ENCODE assay signal across 23 cellular contexts in genomic region chr1:111504097-111504496, GRCh38. TPM values are rescaled to one million over a fixed set of nuclear protein-coding genes. Genes with fewer than 3 reads are reported as not detected.
A peak's percentile ranks its signal among the peaks of the same experiment; 100 is the strongest.
DNase-seq lines count a peak whose midpoint lies in the region; ATAC-seq and TF ChIP-seq lines count a peak whose summit lies in the region.
"Had no signal": no experiment of that assay in that cellular context is flagged by ENCODE, and none has a peak within 500 bp of the region (broad histone marks: within the 10 kb centered on the region; RNA-seq: fewer than 3 reads in every experiment).

No MANE protein-coding gene starts in this region.

- H2AK5ac ChIP-seq in neuronal stem cell (ENCODE audit: low read depth, low read length) = no peak overlapping the region

- H3K9ac ChIP-seq in Karpas-422 (ENCODE audit: low read length) (peak overlapping the region; percentile 4; the same call in 1 of the 2 replicates), neuronal stem cell (ENCODE audit: low read depth, low read length, poor library complexity) (no peak overlapping the region)

- no peaks in the 10 kb centered on the region for H3K36me3 Mint-ChIP-seq in central memory CD8-positive, alpha-beta T cell (ENCODE audit: insufficient read depth)

- no peaks in the 10 kb centered on the region for H4K20me1 ChIP-seq in Karpas-422 (ENCODE audit: insufficient read depth, low read depth, low read length)

- peak overlapping the region; percentile 73; the same call in 1 of the 2 replicates for H2AFZ ChIP-seq in Karpas-422 (ENCODE audit: low read length)
- H2AFZ ChIP-seq in neuronal stem cell (ENCODE audit: low read length) = no peak overlapping the region

- H2BK15ac ChIP-seq in neuronal stem cell (ENCODE audit: low read length) = no peak overlapping the region

- no peak for TF ChIP-seq CTCF in breast epithelium (IDR thresholded peaks at IDR 0.05)

- peak overlapping the region; percentile 77 for H3K23ac ChIP-seq in neuronal stem cell (ENCODE audit: low read depth, low read length, poor library complexity)

- no peak overlapping the region for H3K27ac ChIP-seq in Karpas-422 (ENCODE audit: low read length)
- no peak overlapping the region for H3K27ac ChIP-seq in neuronal stem cell (replicated peaks; ENCODE audit: low read length)
- H3K27ac ChIP-seq in breast epithelium = no peak overlapping the region
- H3K27ac ChIP-seq: 22Rv1, epithelial cell of prostate, gastrocnemius medialis, psoas muscle, SJSA1 had no signal

- peaks cover 59% of the 10 kb centered on the region for H3K4me1 ChIP-seq in Karpas-422 (ENCODE audit: low read length)
- H3K4me1 ChIP-seq in neuronal stem cell (ENCODE audit: control insufficient read depth in 2 of 2, insufficient read depth in 1 of 2, low read depth in 1 of 2, low read length in 2 of 2) = peaks cover 1 to 12% of the 10 kb centered on the region in 2 donors
- peaks cover 0 to 5% of the 10 kb centered on the region in 2 donors for H3K4me1 ChIP-seq in breast epithelium

- no peak overlapping the region for H3K27ac Mint-ChIP-seq in central memory CD8-positive, alpha-beta T cell (ENCODE audit: low read depth)
- H3K27ac Mint-ChIP-seq: nephron had no signal

- H3K9me3 ChIP-seq in Karpas-422 (ENCODE audit: low read length) = no peaks in the 10 kb centered on the region
- no peaks in the 10 kb centered on the region for H3K9me3 ChIP-seq in neuronal stem cell (replicated peaks in 1 of 2; ENCODE audit: control insufficient read depth in 2 of 2, insufficient read depth in 1 of 2, low read depth in 1 of 2, low read length in 2 of 2)
- no peaks in the 10 kb centered on the region for H3K9me3 ChIP-seq in breast epithelium
- H3K9me3 ChIP-seq: gastrocnemius medialis, psoas muscle, SJSA1 had no signal

- H2BK12ac ChIP-seq in neuronal stem cell (ENCODE audit: low read length) = no peak overlapping the region

- H3K4me3 Mint-ChIP-seq in central memory CD8-positive, alpha-beta T cell = peak overlapping the region; percentile 38
- H3K4me3 Mint-ChIP-seq: nephron had no signal

- no peak overlapping the region for H3K4me3 ChIP-seq in Karpas-422 (ENCODE audit: low read length)
- no peak overlapping the region for H3K4me3 ChIP-seq in neuronal stem cell (ENCODE audit: low read length in 2 of 2)
- H3K4me3 ChIP-seq in breast epithelium = no peak overlapping the region
- H3K4me3 ChIP-seq: SJSA1 had no signal

- H3K27me3 Mint-ChIP-seq in central memory CD8-positive, alpha-beta T cell = no peaks in the 10 kb centered on the region

- WGBS in neuronal stem cell (ENCODE audit: extremely low coverage in 2 of 2, insufficient read length in 2 of 2, insufficient replicate concordance in 1 of 2), 2 donors = no CpG with 5 or more reads among the region's 6 CpGs

- ATAC-seq in central memory CD8-positive, alpha-beta T cell (replicated peaks; ENCODE audit: extremely low read depth, poor library complexity, severe bottlenecking) = no peak
- ATAC-seq in GM19395 (IDR thresholded peaks at IDR 0.05; ENCODE audit: unreplicated experiment) = no peak
- ATAC-seq: gastrocnemius medialis, psoas muscle had no signal

- H3K9me3 Mint-ChIP-seq in central memory CD8-positive, alpha-beta T cell = no peaks in the 10 kb centered on the region
- H3K9me3 Mint-ChIP-seq: nephron had no signal

- no peak overlapping the region for H2BK5ac ChIP-seq in neuronal stem cell (ENCODE audit: low read length)

- no peak overlapping the region for H3K4ac ChIP-seq in neuronal stem cell (ENCODE audit: low read length)

- no peak overlapping the region for H4K8ac ChIP-seq in neuronal stem cell (ENCODE audit: low read depth, low read length)

- H3K4me1 Mint-ChIP-seq in central memory CD8-positive, alpha-beta T cell = peaks cover 49% of the 10 kb centered on the region

- no peak overlapping the region for H3K18ac ChIP-seq in neuronal stem cell (ENCODE audit: low read length)

- H3K79me2 ChIP-seq in Karpas-422 (ENCODE audit: low read length) = no peaks in the 10 kb centered on the region

- DNase-seq in NCI-H748 (lab: John Stamatoyannopoulos, UW; ENCODE audit: unreplicated experiment) (peak; percentile 19), NCI-H748 treated with DMSO at 0.1 percent for 48 hours (lab: John Stamatoyannopoulos, UW) (no peak), Karpas-422 (no peak), neuronal stem cell (ENCODE audit: low spot score) (no peak), SK-N-DZ (ENCODE audit: low spot score) (no peak), breast epithelium (ENCODE audit: low spot score in 2 of 2) (no peak)
- DNase-seq in central memory CD8-positive, alpha-beta T cell (ENCODE audit: low spot score in 2 of 2) = no peak
- DNase-seq: activated naive CD4-positive, alpha-beta T cell; aorta; gastrocnemius medialis; MM.1S; NCI-H1694; psoas muscle; stimulated activated CD4-positive, alpha-beta T cell treated with anti-CD3 and anti-CD28 coated beads, Interleukin-12 subunit alpha, Interleukin-12 subunit beta, amount 100 ng/mL, for 4 hours; trophoblast cell had no signal

- H3K27me3 ChIP-seq in Karpas-422 (ENCODE audit: low read length) (no peaks in the 10 kb centered on the region), neuronal stem cell (ENCODE audit: control insufficient read depth in 3 of 3, insufficient read depth in 3 of 3, low read depth in 1 of 3, low read length in 3 of 3) (peaks cover 0 to 2% (median 2%) of the 10 kb centered on the region in 3 experiments), breast epithelium (no peaks in the 10 kb centered on the region)
- H3K27me3 ChIP-seq: gastrocnemius medialis, SJSA1 had no signal

- no peak overlapping the region for H2BK120ac ChIP-seq in neuronal stem cell (ENCODE audit: low read depth, low read length)

- TF ChIP-seq POLR2A in breast epithelium (IDR thresholded peaks at IDR 0.05) = no peak

- no peaks in the 10 kb centered on the region for H3K36me3 ChIP-seq in Karpas-422 (ENCODE audit: insufficient read depth, low read length)
- no peaks in the 10 kb centered on the region for H3K36me3 ChIP-seq in neuronal stem cell (replicated peaks in 1 of 2; ENCODE audit: control insufficient read depth in 2 of 2, insufficient read depth in 2 of 2, low read length in 2 of 2)
- H3K36me3 ChIP-seq in breast epithelium = no peaks in the 10 kb centered on the region
- H3K36me3 ChIP-seq: gastrocnemius medialis, SJSA1 had no signal

- H3K9me2 ChIP-seq in Karpas-422 (replicated peaks; ENCODE audit: insufficient read depth, low read length) = no peaks in the 10 kb centered on the region

- H3K4me2 ChIP-seq in Karpas-422 (ENCODE audit: low read depth, low read length, poor library complexity, severe bottlenecking) (peak overlapping the region; percentile 17), neuronal stem cell (ENCODE audit: insufficient read depth, low read length, poor library complexity, severe bottlenecking) (no peak overlapping the region)

- H4K91ac ChIP-seq in neuronal stem cell (ENCODE audit: low read depth, low read length, poor library complexity) = no peak overlapping the region

- intact Hi-C loops in breast epithelium (cut with DNase I; ENCODE audit: low total_unique reads) = no loop called here

- no peak overlapping the region for H3K14ac ChIP-seq in neuronal stem cell (ENCODE audit: low read length)

- H3K79me1 ChIP-seq in neuronal stem cell (ENCODE audit: low read depth, low read length) = no peaks in the 10 kb centered on the region

RNA-seq across cellular contexts. Expression of gene ADORA3, which starts 0.7 kb away (rescaled TPM):
- total RNA-seq in Karpas-422 (2014; rRNA removed; shearing (Covaris generic); ENCODE audit: low replicate concordance) = not detected in 2 replicates
- not detected for polyA plus RNA-seq in neuronal stem cell (2013, experiment 1 of 2)
- polyA plus RNA-seq in neuronal stem cell (2013, experiment 2 of 2) = not detected
- not detected in 2 replicates for polyA plus RNA-seq in SK-N-DZ (2014; cell fraction: cytosol; rRNA removed)
- polyA plus RNA-seq in SK-N-DZ (2014; cell fraction: nucleus; rRNA removed) = not detected in 2 replicates
- 10 to 100 TPM in 2 of 3 donors, 1 to 10 TPM in 1; 9.5 to 13.8 (median 13.2) TPM for total RNA-seq in breast epithelium
- total RNA-seq: activated CD4-positive, alpha-beta T cell treated with anti-CD3 and anti-CD28 coated beads, Interleukin-2, amount 10 ng/mL, durations not matched to agents 24 days and 14 days; Daoy; lung microvascular endothelial cell; SJSA1 had no signal

RNA-seq across cellular contexts. Expression of gene TMIGD3, which starts 0.7 kb away (rescaled TPM):
- not detected in 2 replicates for total RNA-seq in Karpas-422 (2014; rRNA removed; shearing (Covaris generic); ENCODE audit: low replicate concordance)
- not detected for polyA plus RNA-seq in neuronal stem cell (2013, experiment 1 of 2)
- not detected for polyA plus RNA-seq in neuronal stem cell (2013, experiment 2 of 2)
- not detected in 2 replicates for polyA plus RNA-seq in SK-N-DZ (2014; cell fraction: cytosol; rRNA removed)
- not detected in 2 replicates for polyA plus RNA-seq in SK-N-DZ (2014; cell fraction: nucleus; rRNA removed)
- total RNA-seq in breast epithelium = 10 to 100 TPM in 1 of 3 donors, 1 to 10 TPM in 2; 5.9 to 14.6 (median 10.0) TPM
- total RNA-seq: activated CD4-positive, alpha-beta T cell treated with anti-CD3 and anti-CD28 coated beads, Interleukin-2, amount 10 ng/mL, durations not matched to agents 24 days and 14 days; Daoy; lung microvascular endothelial cell; SJSA1 had no signal

RNA-seq across cellular contexts. Expression of gene C1orf162, which starts 30.3 kb away (rescaled TPM):
- 0.29 and 0.48 TPM in 2 replicates for total RNA-seq in Karpas-422 (2014; rRNA removed; shearing (Covaris generic); ENCODE audit: low replicate concordance)
- 0.74 TPM for polyA plus RNA-seq in neuronal stem cell (2013, experiment 1 of 2)
- 1.00 TPM for polyA plus RNA-seq in neuronal stem cell (2013, experiment 2 of 2)
- polyA plus RNA-seq in SK-N-DZ (2014; cell fraction: cytosol; rRNA removed) = 0.19 TPM in 1 of 2 replicates, not detected in the other
- 2.4 and 3.5 TPM in 2 replicates for polyA plus RNA-seq in SK-N-DZ (2014; cell fraction: nucleus; rRNA removed)
- total RNA-seq in breast epithelium = 10 to 100 TPM; 22.3 to 51.2 (median 23.0) TPM
- total RNA-seq: SJSA1 had no signal

RNA-seq across cellular contexts. Expression of gene ATP5PB, which starts 54.8 kb away (rescaled TPM):
- 362 and 590 TPM in 2 replicates for total RNA-seq in Karpas-422 (2014; rRNA removed; shearing (Covaris generic); ENCODE audit: low replicate concordance)
- polyA plus RNA-seq in neuronal stem cell (2013, experiment 1 of 2) = 235 TPM
- polyA plus RNA-seq in neuronal stem cell (2013, experiment 2 of 2) = 233 TPM
- polyA plus RNA-seq in SK-N-DZ (2014; cell fraction: cytosol; rRNA removed) = 352 and 364 TPM in 2 replicates
- 226 and 273 TPM in 2 replicates for polyA plus RNA-seq in SK-N-DZ (2014; cell fraction: nucleus; rRNA removed)
- total RNA-seq in breast epithelium = 100 to 1,000 TPM; 143 to 159 (median 148) TPM

RNA-seq across cellular contexts. Expression of gene WDR77, which starts 55.0 kb away (rescaled TPM):
- 58.0 and 59.7 TPM in 2 replicates for total RNA-seq in Karpas-422 (2014; rRNA removed; shearing (Covaris generic); ENCODE audit: low replicate concordance)
- polyA plus RNA-seq in neuronal stem cell (2013, experiment 1 of 2) = 20.2 TPM
- 20.5 TPM for polyA plus RNA-seq in neuronal stem cell (2013, experiment 2 of 2)
- polyA plus RNA-seq in SK-N-DZ (2014; cell fraction: cytosol; rRNA removed) = 152 and 161 TPM in 2 replicates
- 91.2 and 142 TPM in 2 replicates for polyA plus RNA-seq in SK-N-DZ (2014; cell fraction: nucleus; rRNA removed)
- total RNA-seq in breast epithelium = 10 to 100 TPM; 22.7 to 33.8 (median 30.2) TPM

Comparison
In these comparisons a context has a peak if more than half of its experiments do, and no peak if none do; other contexts are left out.
1. RNA of gene ADORA3, which starts 0.7 kb away (total RNA-seq): 9.5 to 13.8 TPM in breast epithelium; not detected in Karpas-422; every median in the first group is over 10 times any median in the second.
2. RNA of gene C1orf162, which starts 30.3 kb away (total RNA-seq): 22.3 to 51.2 TPM in breast epithelium; 0.29 to 0.48 TPM in Karpas-422; every median in the first group is over 10 times any median in the second.